In genomic region chr5:149632311-149633251, GRCh38 we compare ENCODE assay signal across 9 cellular contexts. TPM values are rescaled to one million over a fixed set of nuclear protein-coding genes. Genes with fewer than 3 reads are reported as not detected.
DNase-seq lines count a peak whose midpoint lies in the region; ATAC-seq and TF ChIP-seq lines count a peak whose summit lies in the region.
"Had no signal": no experiment of that assay in that cellular context is flagged by ENCODE, and none has a peak within 500 bp of the region (broad histone marks: within the 10 kb centered on the region; RNA-seq: fewer than 3 reads in every experiment).

No MANE protein-coding gene starts in this region.

- no peaks in the 10 kb centered on the region for H3K9me3 Mint-ChIP-seq in activated CD8-positive, alpha-beta T cell treated with anti-CD3 and anti-CD28 coated beads for 36 hours
- no peaks in the 10 kb centered on the region for H3K9me3 Mint-ChIP-seq in activated CD8-positive, alpha-beta T cell treated with anti-CD3 and anti-CD28 coated beads, Interleukin-2, amount 10 ng/mL, durations not matched to agents 7 days and 5 days (ENCODE audit: insufficient read depth)
- no peaks in the 10 kb centered on the region for H3K9me3 Mint-ChIP-seq in activated T-helper 2 cell treated with anti-CD3 and anti-CD28 coated beads, Interferon-gamma antibody, Interleukin-2, Interleukin-4, amounts not matched to agents 10 μg/mL and 5 μg/mL and 100 μg/mL, durations not matched to agents 14 hours and 24 hours and 36 hours

- peak; percentile 29 for ATAC-seq in activated CD8-positive, alpha-beta T cell treated with anti-CD3 and anti-CD28 coated beads for 36 hours
- ATAC-seq in activated CD8-positive, alpha-beta T cell treated with anti-CD3 and anti-CD28 coated beads, Interleukin-2, amount 10 ng/mL, durations not matched to agents 7 days and 5 days = no peak
- ATAC-seq in HG02763 (IDR thresholded peaks at IDR 0.05; ENCODE audit: unreplicated experiment) = no peak

- POLR2A ChIA-PET in activated CD8-positive, alpha-beta T cell treated with anti-CD3 and anti-CD28 coated beads for 36 hours (lab: Charles Lee) = interaction anchor here (0.8 kb wide), 1 partner anchor 374 kb away, joined by 3 read pairs; no protein-coding TSS in a partner anchor
- POLR2A ChIA-PET in activated CD8-positive, alpha-beta T cell treated with anti-CD3 and anti-CD28 coated beads, Interleukin-2, amount 10 ng/mL, durations not matched to agents 7 days and 5 days (lab: Charles Lee) = no interaction called here
- POLR2A ChIA-PET in GM10248 (lab: Yijun Ruan, JAX) = no interaction called here

- TF ChIP-seq CTCF in activated CD8-positive, alpha-beta T cell treated with anti-CD3 and anti-CD28 coated beads for 36 hours (IDR thresholded peaks at IDR 0.05) = no peak
- TF ChIP-seq CTCF in GM10248 (IDR thresholded peaks at IDR 0.05; ENCODE audit: control extremely low read depth, extremely low read depth, low read depth, missing control alignments) (no peak), GM10266 (IDR thresholded peaks at IDR 0.05; ENCODE audit: control insufficient read depth, insufficient read depth, low read depth, missing control alignments) (no peak)

- peaks cover 19% of the 10 kb centered on the region for H3K4me1 Mint-ChIP-seq in activated CD8-positive, alpha-beta T cell treated with anti-CD3 and anti-CD28 coated beads for 36 hours (ENCODE audit: low read depth)
- H3K4me1 Mint-ChIP-seq in activated CD8-positive, alpha-beta T cell treated with anti-CD3 and anti-CD28 coated beads, Interleukin-2, amount 10 ng/mL, durations not matched to agents 7 days and 5 days (ENCODE audit: low read depth) = peaks cover 7% of the 10 kb centered on the region
- H3K4me1 Mint-ChIP-seq in activated T-helper 2 cell treated with anti-CD3 and anti-CD28 coated beads, Interferon-gamma antibody, Interleukin-2, Interleukin-4, amounts not matched to agents 10 μg/mL and 5 μg/mL and 100 μg/mL, durations not matched to agents 14 hours and 24 hours and 36 hours (ENCODE audit: low read depth) = peaks cover 18% of the 10 kb centered on the region

- H3K27ac Mint-ChIP-seq in activated CD8-positive, alpha-beta T cell treated with anti-CD3 and anti-CD28 coated beads for 36 hours = peak overlapping the region; percentile 66
- no peak overlapping the region for H3K27ac Mint-ChIP-seq in activated CD8-positive, alpha-beta T cell treated with anti-CD3 and anti-CD28 coated beads, Interleukin-2, amount 10 ng/mL, durations not matched to agents 7 days and 5 days
- peak overlapping the region; percentile 56 for H3K27ac Mint-ChIP-seq in activated T-helper 2 cell treated with anti-CD3 and anti-CD28 coated beads, Interferon-gamma antibody, Interleukin-2, Interleukin-4, amounts not matched to agents 10 μg/mL and 5 μg/mL and 100 μg/mL, durations not matched to agents 14 hours and 24 hours and 36 hours

- no peaks in the 10 kb centered on the region for H3K36me3 Mint-ChIP-seq in activated CD8-positive, alpha-beta T cell treated with anti-CD3 and anti-CD28 coated beads for 36 hours (ENCODE audit: low read depth)
- no peaks in the 10 kb centered on the region for H3K36me3 Mint-ChIP-seq in activated CD8-positive, alpha-beta T cell treated with anti-CD3 and anti-CD28 coated beads, Interleukin-2, amount 10 ng/mL, durations not matched to agents 7 days and 5 days (ENCODE audit: low read depth)
- H3K36me3 Mint-ChIP-seq in activated T-helper 2 cell treated with anti-CD3 and anti-CD28 coated beads, Interferon-gamma antibody, Interleukin-2, Interleukin-4, amounts not matched to agents 10 μg/mL and 5 μg/mL and 100 μg/mL, durations not matched to agents 14 hours and 24 hours and 36 hours (ENCODE audit: low read depth) = no peaks in the 10 kb centered on the region

- intact Hi-C loops in activated CD8-positive, alpha-beta T cell treated with anti-CD3 and anti-CD28 coated beads for 36 hours (cut with micrococcal nuclease) = loop anchor here (10.0 kb wide), 1 partner anchor 332 kb away; the partner anchor contains the start of gene SLC26A2
- intact Hi-C loops in activated T-helper 2 cell treated with anti-CD3 and anti-CD28 coated beads, Interferon-gamma antibody, Interleukin-2, Interleukin-4, amounts not matched to agents 10 μg/mL and 5 μg/mL and 100 μg/mL, durations not matched to agents 14 hours and 24 hours and 36 hours (cut with micrococcal nuclease) = no loop called here

- H3K4me3 Mint-ChIP-seq in activated CD8-positive, alpha-beta T cell treated with anti-CD3 and anti-CD28 coated beads for 36 hours = no peak overlapping the region
- no peak overlapping the region for H3K4me3 Mint-ChIP-seq in activated CD8-positive, alpha-beta T cell treated with anti-CD3 and anti-CD28 coated beads, Interleukin-2, amount 10 ng/mL, durations not matched to agents 7 days and 5 days
- H3K4me3 Mint-ChIP-seq in activated T-helper 2 cell treated with anti-CD3 and anti-CD28 coated beads, Interferon-gamma antibody, Interleukin-2, Interleukin-4, amounts not matched to agents 10 μg/mL and 5 μg/mL and 100 μg/mL, durations not matched to agents 14 hours and 24 hours and 36 hours (ENCODE audit: low read depth) = peak overlapping the region; percentile 14

- CTCF ChIA-PET in activated CD8-positive, alpha-beta T cell treated with anti-CD3 and anti-CD28 coated beads for 36 hours (lab: Charles Lee) = interaction anchor here (0.9 to 8.7 kb wide), 8 partner anchors 9 to 358 kb away, joined by 3 to 111 read pairs (median 5); no protein-coding TSS in a partner anchor
- CTCF ChIA-PET in activated CD8-positive, alpha-beta T cell treated with anti-CD3 and anti-CD28 coated beads, Interleukin-2, amount 10 ng/mL, durations not matched to agents 7 days and 5 days (lab: Charles Lee) = interaction anchor here (1.1 to 6.9 kb wide), 5 partner anchors 35 to 220 kb away, joined by 3 to 73 read pairs (median 6); no protein-coding TSS in a partner anchor
- CTCF ChIA-PET in GM10248 (lab: Yijun Ruan, JAX) = interaction anchor here (0.7 to 15.7 kb wide), 13 partner anchors 8 to 359 kb away, joined by 3 to 297 read pairs (median 3); no protein-coding TSS in a partner anchor

- no peaks in the 10 kb centered on the region for H3K27me3 Mint-ChIP-seq in activated CD8-positive, alpha-beta T cell treated with anti-CD3 and anti-CD28 coated beads for 36 hours
- no peaks in the 10 kb centered on the region for H3K27me3 Mint-ChIP-seq in activated CD8-positive, alpha-beta T cell treated with anti-CD3 and anti-CD28 coated beads, Interleukin-2, amount 10 ng/mL, durations not matched to agents 7 days and 5 days (ENCODE audit: low read depth)
- no peaks in the 10 kb centered on the region for H3K27me3 Mint-ChIP-seq in activated T-helper 2 cell treated with anti-CD3 and anti-CD28 coated beads, Interferon-gamma antibody, Interleukin-2, Interleukin-4, amounts not matched to agents 10 μg/mL and 5 μg/mL and 100 μg/mL, durations not matched to agents 14 hours and 24 hours and 36 hours (ENCODE audit: low read depth)

- DNase-seq in activated CD8-positive, alpha-beta T cell treated with anti-CD3 and anti-CD28 coated beads for 36 hours = peak; percentile 32
- DNase-seq in activated CD8-positive, alpha-beta T cell treated with anti-CD3 and anti-CD28 coated beads, Interleukin-2, amount 10 ng/mL, durations not matched to agents 7 days and 5 days = no peak
- DNase-seq in activated T-helper 2 cell treated with anti-CD3 and anti-CD28 coated beads, Interferon-gamma antibody, Interleukin-2, Interleukin-4, amounts not matched to agents 10 μg/mL and 5 μg/mL and 100 μg/mL, durations not matched to agents 14 hours and 24 hours and 36 hours (ENCODE audit: low spot score) = no peak
- DNase-seq in iPS-NIHi7 (ENCODE audit: extremely low spot score) (peak; percentile 50), stromal cell of bone marrow (ENCODE audit: low read depth) (peak; percentile 50), GM10248 (ENCODE audit: extremely low spot score) (no peak), GM10266 (ENCODE audit: extremely low spot score) (no peak)
- DNase-seq: AML-193 had no signal

RNA-seq across cellular contexts. Expression of gene ARHGEF37, which starts 51.3 kb away (rescaled TPM):
- total RNA-seq in activated CD8-positive, alpha-beta T cell treated with anti-CD3 and anti-CD28 coated beads for 36 hours = 1 to 10 TPM; 1.1 TPM
- 1 to 10 TPM; 1.0 to 1.4 TPM for total RNA-seq in activated CD8-positive, alpha-beta T cell treated with anti-CD3 and anti-CD28 coated beads, Interleukin-2, amount 10 ng/mL, durations not matched to agents 7 days and 5 days
- total RNA-seq in activated T-helper 2 cell treated with anti-CD3 and anti-CD28 coated beads, Interferon-gamma antibody, Interleukin-2, Interleukin-4, amounts not matched to agents 10 μg/mL and 5 μg/mL and 100 μg/mL, durations not matched to agents 14 hours and 24 hours and 36 hours = 1.1 and 1.6 TPM in 2 replicates

Comparison
In these comparisons a context has a peak if more than half of its experiments do, and no peak if none do; other contexts are left out.
1. DNase-seq: peak in activated CD8-positive, alpha-beta T cell treated with anti-CD3 and anti-CD28 coated beads for 36 hours (single experiment), iPS-NIHi7 (single experiment) and stromal cell of bone marrow (single experiment); none in activated CD8-positive, alpha-beta T cell treated with anti-CD3 and anti-CD28 coated beads, Interleukin-2, amount 10 ng/mL, durations not matched to agents 7 days and 5 days (single experiment), activated T-helper 2 cell treated with anti-CD3 and anti-CD28 coated beads, Interferon-gamma antibody, Interleukin-2, Interleukin-4, amounts not matched to agents 10 μg/mL and 5 μg/mL and 100 μg/mL, durations not matched to agents 14 hours and 24 hours and 36 hours (single experiment), GM10248 (single experiment) and GM10266 (single experiment).